ENCODE assay signal across 1 cellular context in genomic region chr1:2312196-2312588, GRCh38.
TF ChIP-seq lines count a peak whose summit lies in the region.

No MANE protein-coding gene starts in this region.

TF ChIP-seq in H1, 55 proteins besides CTCF, POLR2A, EP300 and RAD21:
- TF ChIP-seq CBX5 (IDR thresholded peaks at IDR 0.05; ENCODE audit: low read depth, low read length), result no peak
- no peak for TF ChIP-seq CHD2 (IDR thresholded peaks at IDR 0.05; ENCODE audit: low read length)
- no peak for TF ChIP-seq TAF7 (optimal IDR thresholded peaks at IDR 0.05; ENCODE audit: borderline replicate concordance, low read depth, low read length)
- no peak for TF ChIP-seq CTBP2 (IDR thresholded peaks at IDR 0.05; ENCODE audit: borderline replicate concordance, insufficient read depth, insufficient read length, low read length)
- TF ChIP-seq ATF2 (IDR thresholded peaks at IDR 0.05; ENCODE audit: low read length), result no peak
- no peak for TF ChIP-seq CEBPB (IDR thresholded peaks at IDR 0.05; ENCODE audit: low read depth, low read length)
- no peak for TF ChIP-seq RBBP5 (IDR thresholded peaks at IDR 0.05; ENCODE audit: borderline replicate concordance, low read depth, low read length)
- TF ChIP-seq CHD1 (IDR thresholded peaks at IDR 0.05; ENCODE audit: low read depth, low read length), result no peak
- no peak for TF ChIP-seq TEAD4 (IDR thresholded peaks at IDR 0.05; ENCODE audit: low read depth, low read length)
- TF ChIP-seq NRF1 (IDR thresholded peaks at IDR 0.05; ENCODE audit: low read depth, low read length), result no peak
- TF ChIP-seq BCL11A (IDR thresholded peaks at IDR 0.05; ENCODE audit: low read depth in 2 of 2, low read length in 2 of 2), result no peak
TF ChIP-seq in H1: peak in this region for 0.
